In genomic region chr1:211133841-211134669, GRCh38 we compare ENCODE assay signal across 8 cellular contexts. TPM values are rescaled to one million over a fixed set of nuclear protein-coding genes. Genes with fewer than 3 reads are reported as not detected.
DNase-seq lines count a peak whose midpoint lies in the region; ATAC-seq and TF ChIP-seq lines count a peak whose summit lies in the region.

TSS of gene KCNH1 (minus strand) at chr1:211134148. CDS start at chr1:211133945, 203 bp downstream.

- peaks cover 34% of the 10 kb centered on the region for H3K27me3 Mint-ChIP-seq in activated naive CD8-positive, alpha-beta T cell

- H3K27ac ChIP-seq in SK-N-SH (ENCODE audit: low read depth in 2 of 2, low read length in 1 of 2) (peak within 1 kb of the TSS in 1 of 2 experiments; percentile 68; a peak in 2 of 4 replicates), tibial nerve (no peak within 1 kb of the TSS)

- H4K20me1 ChIP-seq in SK-N-SH (ENCODE audit: insufficient read depth) = no peaks in the 10 kb centered on the region

- peak within 1 kb of the TSS; percentile 72 for H3K4me3 Mint-ChIP-seq in activated naive CD8-positive, alpha-beta T cell

- DNase-seq in GM03348 (ENCODE audit: low spot score) (peak; percentile 96), HCEC 1CT (peak; percentile 66), MG63 (peak; percentile 85), SK-N-SH (peak; percentile 96), Right ventricle myocardium superior (peak; percentile 84), pons (ENCODE audit: low spot score) (peak; percentile 88), tibial nerve (ENCODE audit: low spot score in 2 of 2) (peak; percentile 63 to 75)

- H3K79me2 ChIP-seq in SK-N-SH (ENCODE audit: insufficient read depth) = no peaks in the 10 kb centered on the region

- H3K27me3 ChIP-seq in MG63 = peaks cover 20% of the 10 kb centered on the region
- H3K27me3 ChIP-seq in SK-N-SH (ENCODE audit: insufficient read depth) = peaks cover 27% of the 10 kb centered on the region
- peaks cover 0 to 32% of the 10 kb centered on the region in 2 donors for H3K27me3 ChIP-seq in tibial nerve

- ATAC-seq in Right ventricle myocardium superior (ENCODE audit: poor library complexity) = peak; percentile 99

- POLR2A ChIA-PET in SK-N-SH (lab: Yijun Ruan, JAX) = interaction anchor here (0.7 to 2.6 kb wide), 10 partner anchors 144 to 716 kb away, joined by 3 to 17 read pairs (median 4); no protein-coding TSS in a partner anchor

- 3% methylated on average over 18 of the region's 60 CpGs for WGBS in SK-N-SH (ENCODE audit: low lambda C conversion rate)
- WGBS in tibial nerve, 2 donors = 2% methylated on average over 37 to 48 of the region's 60 CpGs

- intact Hi-C loops in Right ventricle myocardium superior (cut with DNase I) = loop anchor here (2.0 to 5.0 kb wide), 2 partner anchors 687 to 727 kb away; no protein-coding TSS in a partner anchor

- no peak within 1 kb of the TSS for H3K27ac Mint-ChIP-seq in activated naive CD8-positive, alpha-beta T cell

- TF ChIP-seq POLR2A in tibial nerve (IDR thresholded peaks at IDR 0.05) = no peak

- H3K36me3 Mint-ChIP-seq in activated naive CD8-positive, alpha-beta T cell = no peaks in the 10 kb centered on the region

- TF ChIP-seq EP300 in SK-N-SH (IDR thresholded peaks at IDR 0.05; ENCODE audit: borderline replicate concordance in 1 of 2, low read depth in 1 of 2, low read length in 1 of 2) (no peak; a peak in 2 of 4 replicates), tibial nerve (IDR thresholded peaks at IDR 0.05) (no peak)

- H3F3A ChIP-seq in SK-N-SH (replicated peaks; ENCODE audit: insufficient read depth) = no peaks in the 10 kb centered on the region

- peak within 1 kb of the TSS; percentile 94 for H2AFZ ChIP-seq in SK-N-SH (ENCODE audit: low read depth)

- peak; percentile 95 for TF ChIP-seq CTCF in SK-N-SH (IDR thresholded peaks at IDR 0.05)
- peak; percentile 85 to 99 (median 98) for TF ChIP-seq CTCF in tibial nerve (IDR thresholded peaks at IDR 0.05)

- H3K4me3 ChIP-seq in MG63 = peak within 1 kb of the TSS; percentile 34
- peak within 1 kb of the TSS; percentile 61 to 72 for H3K4me3 ChIP-seq in SK-N-SH (ENCODE audit: low read depth in 2 of 2, low read length in 1 of 2)
- peak within 1 kb of the TSS; percentile 27 to 53 (median 50) for H3K4me3 ChIP-seq in tibial nerve

- H3K36me3 ChIP-seq in MG63 (no peaks in the 10 kb centered on the region), SK-N-SH (replicated peaks in 1 of 2; ENCODE audit: control insufficient read depth in 1 of 2, insufficient read depth in 2 of 2, low read length in 1 of 2) (no peaks in the 10 kb centered on the region), tibial nerve (no peaks in the 10 kb centered on the region)

- peak within 1 kb of the TSS; percentile 94 for H3K4me2 ChIP-seq in SK-N-SH

- peak; percentile 95 for TF ChIP-seq RAD21 in SK-N-SH (IDR thresholded peaks at IDR 0.05; ENCODE audit: low read length)

- H3K9me3 ChIP-seq in MG63 = no peaks in the 10 kb centered on the region
- no peaks in the 10 kb centered on the region for H3K9me3 ChIP-seq in SK-N-SH
- no peaks in the 10 kb centered on the region for H3K9me3 ChIP-seq in tibial nerve

- CTCF ChIA-PET in SK-N-SH (lab: Yijun Ruan, JAX) = interaction anchor here (0.6 to 11.1 kb wide), 156 partner anchors 9 to 1148 kb away, joined by 3 to 323 read pairs (median 5); no protein-coding TSS in a partner anchor

- peaks cover 13% of the 10 kb centered on the region for H3K4me1 Mint-ChIP-seq in activated naive CD8-positive, alpha-beta T cell (ENCODE audit: low read depth)

- H3K9me2 ChIP-seq in SK-N-SH = no peaks in the 10 kb centered on the region

- no peaks in the 10 kb centered on the region for H3K9me3 Mint-ChIP-seq in activated naive CD8-positive, alpha-beta T cell (ENCODE audit: low read depth)

- H3K4me1 ChIP-seq in SK-N-SH (ENCODE audit: control insufficient read depth in 1 of 2, insufficient read depth in 2 of 2, low read depth in 1 of 2, low read length in 1 of 2) = peaks cover 0 to 13% of the 10 kb centered on the region in 2 experiments; a peak in 2 of 4 replicates
- H3K4me1 ChIP-seq in tibial nerve = peaks cover 0 to 21% (median 12%) of the 10 kb centered on the region in 4 donors

- no peak within 1 kb of the TSS for H3K9ac ChIP-seq in SK-N-SH

TF ChIP-seq in SK-N-SH, 30 proteins besides CTCF, POLR2A, EP300 and RAD21 (continues in another document):
- TF ChIP-seq ZBTB33 (IDR thresholded peaks at IDR 0.05; ENCODE audit: borderline replicate concordance, low read depth) = no peak; the same call in 1 of the 2 replicates
- no peak for TF ChIP-seq GATA2 (CRISPR knock-in tag; IDR thresholded peaks at IDR 0.05)
- no peak for TF ChIP-seq TCF12 (IDR thresholded peaks at IDR 0.05)
- TF ChIP-seq FOXJ3 (CRISPR knock-in tag; IDR thresholded peaks at IDR 0.05) = 0 out of 2 replicates have a peak, but pooled peaks have one; percentile 7
- no peak for TF ChIP-seq MEF2A (IDR thresholded peaks at IDR 0.05; ENCODE audit: borderline replicate concordance, low read depth)
- no peak for TF ChIP-seq POLR2AphosphoS5 (IDR thresholded peaks at IDR 0.05; ENCODE audit: low read depth, low read length)
- no peak for TF ChIP-seq FOXM1 (IDR thresholded peaks at IDR 0.05; ENCODE audit: low read depth)
- TF ChIP-seq USF1 (IDR thresholded peaks at IDR 0.05; ENCODE audit: borderline replicate concordance, low read depth) = no peak
- TF ChIP-seq NRF1 (IDR thresholded peaks at IDR 0.05; ENCODE audit: low read depth, low read length) = no peak
- no peak for TF ChIP-seq YY1 (IDR thresholded peaks at IDR 0.05; ENCODE audit: low read depth)
- no peak; the same call in 1 of the 2 replicates for TF ChIP-seq NFIC (IDR thresholded peaks at IDR 0.05; ENCODE audit: borderline replicate concordance)
- no peak for TF ChIP-seq ELF1 (IDR thresholded peaks at IDR 0.05)
- 0 out of 2 replicates have a peak, but pooled peaks have one; percentile 45 for TF ChIP-seq RFX5 (IDR thresholded peaks at IDR 0.05; ENCODE audit: low read length)
- TF ChIP-seq RCOR1 (IDR thresholded peaks at IDR 0.05; ENCODE audit: low read length) = no peak
- TF ChIP-seq GABPA (IDR thresholded peaks at IDR 0.05; ENCODE audit: low read depth) = no peak
- TF ChIP-seq IRF3 (IDR thresholded peaks at IDR 0.05; ENCODE audit: low read depth, low read length) = no peak
- TF ChIP-seq PBX3 (IDR thresholded peaks at IDR 0.05) = no peak
- TF ChIP-seq SMC3 (IDR thresholded peaks at IDR 0.05; ENCODE audit: low read depth, low read length) = peak; percentile 99
- peak; percentile 45; the same call in 1 of the 2 replicates for TF ChIP-seq SIN3A (IDR thresholded peaks at IDR 0.05; ENCODE audit: borderline replicate concordance, low read depth, low read length)
- no peak for TF ChIP-seq FOSL2 (IDR thresholded peaks at IDR 0.05; ENCODE audit: borderline replicate concordance, low read depth)
- no peak for TF ChIP-seq TAF1 (IDR thresholded peaks at IDR 0.05; ENCODE audit: borderline replicate concordance, low read depth, low read length)

RNA-seq across cellular contexts. Expression of gene KCNH1, which starts in this region (rescaled TPM):
- not detected in 2 replicates for total RNA-seq in MG63 (2014; rRNA removed; shearing (Covaris generic); ENCODE audit: low replicate concordance)
- polyA plus RNA-seq in SK-N-SH (2012; rRNA removed) = 0.08 and 0.26 TPM in 2 replicates
- polyA plus RNA-seq in SK-N-SH (2012; cell fraction: cytosol; rRNA removed) = 0.21 and 0.22 TPM in 2 replicates
- 0.10 and 0.27 TPM in 2 replicates for polyA plus RNA-seq in SK-N-SH (2012; cell fraction: nucleus; rRNA removed)
- total RNA-seq in Right ventricle myocardium superior (not detected), tibial nerve (10 to 100 TPM in 1 of 4 donors, 1 to 10 TPM in 3; 1.9 to 10.0 (median 3.6) TPM)

Comparison
In these comparisons a context has a peak if more than half of its experiments do, and no peak if none do; other contexts are left out.
1. Peak in DNase-seq and H3K4me3 ChIP-seq in MG63; RNA of the gene not detected or under 1 TPM.
2. Peak in DNase-seq, H3K4me3 ChIP-seq and H3K4me2 ChIP-seq in SK-N-SH; RNA of the gene not detected or under 1 TPM.
3. Peak in DNase-seq and ATAC-seq in Right ventricle myocardium superior; RNA of the gene not detected or under 1 TPM.